17 cellular contexts compared by ENCODE assay signal in genomic region chr13:50168803-50169202, GRCh38.
DNase-seq lines count a peak whose midpoint lies in the region; ATAC-seq, FAIRE-seq and TF ChIP-seq lines count a peak whose summit lies in the region.
"Had no signal": no experiment of that assay in that cellular context is flagged by ENCODE, and none has a peak within 500 bp of the region (broad histone marks: within the 10 kb centered on the region; RNA-seq: fewer than 3 reads in every experiment).

No MANE protein-coding gene starts in this region.

- H3K27me3 ChIP-seq in BLaER1 (no peaks in the 10 kb centered on the region), neural cell (ENCODE audit: insufficient read depth, low read depth, low read length) (no peaks in the 10 kb centered on the region)
- H3K27me3 ChIP-seq: BLaER1 treated with 17β-estradiol and CSF1 and Interleukin-3, amounts not matched to agents 10 nM and 100 nM had no signal

- CTCF ChIA-PET in OCI-LY7 (lab: Charles Lee; ENCODE audit: unreplicated experiment) = no interaction called here

- ATAC-seq in HG03354 (IDR thresholded peaks at IDR 0.05; ENCODE audit: poor library complexity, severe bottlenecking, unreplicated experiment) = no peak
- ATAC-seq in GM21619 (IDR thresholded peaks at IDR 0.05; ENCODE audit: unreplicated experiment) = no peak
- ATAC-seq: GM12878 had no signal

- H3K27ac ChIP-seq in BLaER1 (0 out of 2 replicates have a peak overlapping the region, but pooled peaks have one; percentile 1), OCI-LY7 (ENCODE audit: low read depth, low read length, poor library complexity, severe bottlenecking) (no peak overlapping the region), neural cell (ENCODE audit: low read length) (no peak overlapping the region)
- H3K27ac ChIP-seq: BLaER1 treated with 17β-estradiol and CSF1 and Interleukin-3, amounts not matched to agents 10 nM and 100 nM had no signal

- H2AFZ ChIP-seq in OCI-LY7 (ENCODE audit: low read length) (peak overlapping the region; percentile 51; the same call in 1 of the 2 replicates), neural cell (ENCODE audit: low read depth, low read length) (no peak overlapping the region)

- no peak for TF ChIP-seq POLR2A in H54 (IDR thresholded peaks at IDR 0.05; ENCODE audit: low read depth, low read length)

- H3K4me3 ChIP-seq in BLaER1 (no peak overlapping the region), OCI-LY7 (ENCODE audit: low read depth, low read length, poor library complexity, severe bottlenecking) (no peak overlapping the region), epithelial cell of esophagus (ENCODE audit: low read length) (no peak overlapping the region), neural cell (ENCODE audit: low read length) (no peak overlapping the region)
- H3K4me3 ChIP-seq: BLaER1 treated with 17β-estradiol and CSF1 and Interleukin-3, amounts not matched to agents 10 nM and 100 nM; GM12878 had no signal

- TF ChIP-seq RAD21 in neural cell (conservative IDR thresholded peaks at IDR 0.05) = no peak

- no peak for FAIRE-seq in H54 (lab: Jason Lieb, UNC)
- FAIRE-seq: GM12878, GM18507, H1 had no signal

- POLR2A ChIA-PET in OCI-LY7 (lab: Charles Lee) = interaction anchor here (1.9 kb wide), 1 partner anchor 16 kb away, joined by 8 read pairs; no protein-coding TSS in a partner anchor

- TF ChIP-seq CTCF in OCI-LY7 (conservative IDR thresholded peaks at IDR 0.05; ENCODE audit: low read length) (no peak), epithelial cell of esophagus (IDR thresholded peaks at IDR 0.05; ENCODE audit: insufficient read depth, low read depth, low read length, missing control alignments) (no peak), neural cell (IDR thresholded peaks at IDR 0.05; ENCODE audit: poor library complexity, severe bottlenecking) (no peak)

- BruUV-seq in OCI-LY7 (replicated peaks; lab: Mats Ljungman, UMichigan) = no TSS peak

- H3K79me2 ChIP-seq in OCI-LY7 (ENCODE audit: insufficient read depth, low read depth, low read length) (no peaks in the 10 kb centered on the region), neural cell (replicated peaks; ENCODE audit: insufficient read depth, low read length) (no peaks in the 10 kb centered on the region)

- H3F3A ChIP-seq in neural cell (ENCODE audit: insufficient read depth, low read length, poor library complexity, severe bottlenecking) = no peaks in the 10 kb centered on the region

- H3K9me3 ChIP-seq in BLaER1 = peaks cover 6% of the 10 kb centered on the region; the same call in 1 of the 2 replicates
- no peaks in the 10 kb centered on the region for H3K9me3 ChIP-seq in OCI-LY7 (ENCODE audit: low read length)
- H3K9me3 ChIP-seq in neural cell (ENCODE audit: low read length) = no peaks in the 10 kb centered on the region

- intact Hi-C loops in OCI-LY7 (cut with micrococcal nuclease; ENCODE audit: unreplicated experiment) = no loop called here

- H4K20me1 ChIP-seq in BLaER1 (no peaks in the 10 kb centered on the region), OCI-LY7 (ENCODE audit: insufficient read depth, low read length) (no peaks in the 10 kb centered on the region), neural cell (ENCODE audit: insufficient read depth) (no peaks in the 10 kb centered on the region)
- H4K20me1 ChIP-seq: BLaER1 treated with 17β-estradiol and CSF1 and Interleukin-3, amounts not matched to agents 10 nM and 100 nM had no signal

- H3K4me1 ChIP-seq in BLaER1 = peaks cover 12% of the 10 kb centered on the region
- H3K4me1 ChIP-seq in OCI-LY7 (ENCODE audit: insufficient read depth, low read length, poor library complexity, severe bottlenecking) = no peaks in the 10 kb centered on the region

- H3K4me2 ChIP-seq in BLaER1 (peak overlapping the region; percentile 30), OCI-LY7 (ENCODE audit: low read length) (no peak overlapping the region), neural cell (ENCODE audit: low read length) (no peak overlapping the region)

- H3K36me3 ChIP-seq in BLaER1 (no peaks in the 10 kb centered on the region), OCI-LY7 (ENCODE audit: insufficient read depth, low read length) (no peaks in the 10 kb centered on the region), neural cell (ENCODE audit: insufficient read depth, low read length) (no peaks in the 10 kb centered on the region)
- H3K36me3 ChIP-seq: BLaER1 treated with 17β-estradiol and CSF1 and Interleukin-3, amounts not matched to agents 10 nM and 100 nM had no signal

- TF ChIP-seq EP300 in neural cell (conservative IDR thresholded peaks at IDR 0.05; ENCODE audit: poor library complexity, severe bottlenecking) = peak; percentile 17

- H3K9me2 ChIP-seq in OCI-LY7 (ENCODE audit: insufficient read depth, low read length) (no peaks in the 10 kb centered on the region), neural cell (ENCODE audit: insufficient read depth, low read length) (no peaks in the 10 kb centered on the region)

- H3K9ac ChIP-seq in BLaER1 (no peak overlapping the region), neural cell (ENCODE audit: low read length) (no peak overlapping the region)
- H3K9ac ChIP-seq: BLaER1 treated with 17β-estradiol and CSF1 and Interleukin-3, amounts not matched to agents 10 nM and 100 nM had no signal

- DNase-seq in OCI-LY7 (ENCODE audit: low spot score) = no peak
- peak; percentile 48 for DNase-seq in epithelial cell of esophagus (ENCODE audit: low read depth)
- DNase-seq in activated naive CD4-positive, alpha-beta T cell (lab: John Stamatoyannopoulos, UW) = no peak
- no peak for DNase-seq in H54 (ENCODE audit: insufficient read length, low spot score)
- DNase-seq: 8988T; AML-193; CD4-positive, CD25-positive, alpha-beta regulatory T cell; DMS79; HCEC 1CT had no signal

TF ChIP-seq in neural cell, 6 proteins besides CTCF, POLR2A, EP300 and RAD21:
- no peak for TF ChIP-seq REST (IDR thresholded peaks at IDR 0.05; ENCODE audit: borderline replicate concordance)
- TF ChIP-seq EZH2 (IDR thresholded peaks at IDR 0.05; ENCODE audit: borderline replicate concordance, insufficient read depth, low read length, poor library complexity, severe bottlenecking) = no peak
- no peak for TF ChIP-seq SMC3 (conservative IDR thresholded peaks at IDR 0.05; ENCODE audit: poor library complexity)
- no peak for TF ChIP-seq MXI1 (conservative IDR thresholded peaks at IDR 0.05; ENCODE audit: poor library complexity, severe bottlenecking)
- no peak for TF ChIP-seq POLR2AphosphoS5 (IDR thresholded peaks at IDR 0.05)
- no peak for TF ChIP-seq TAF1 (IDR thresholded peaks at IDR 0.05; ENCODE audit: low read depth)
